22 cellular contexts compared by ENCODE assay signal in genomic region chr4:74997942-74998341, GRCh38.
"Had no signal": no experiment of that assay in that cellular context is flagged by ENCODE, and none has a peak within 500 bp of the region (broad histone marks: within the 10 kb centered on the region; RNA-seq: fewer than 3 reads in every experiment).

No MANE protein-coding gene starts in this region.

- H3K36me3 ChIP-seq: ascending aorta had no signal

- DNase-seq: activated CD4-positive, alpha-beta T cell treated with anti-CD3 and anti-CD28 coated beads for 48 hours; activated CD4-positive, alpha-beta T cell treated with anti-CD3 and anti-CD28 coated beads, Interleukin-2, amount 50 U/mL, for 48 hours; activated CD4-positive, CD25-positive, alpha-beta regulatory T cell treated with anti-CD3 and anti-CD28 coated beads, Interleukin-2, amount 50 U/mL, for 72 hours; activated CD8-positive, alpha-beta memory T cell treated with anti-CD3 and anti-CD28 coated beads, Interleukin-2, amount 10 ng/mL, durations not matched to agents 7 days and 5 days; activated effector memory CD4-positive, alpha-beta T cell treated with Interleukin-2 at 50 U/mL for 16 hours; activated naive CD4-positive, alpha-beta T cell treated with Interleukin-2 at 50 U/mL for 16 hours; activated naive CD8-positive, alpha-beta T cell treated with anti-CD3 and anti-CD28 coated beads, Interleukin-2, amount 50 U/mL, for 24 hours; activated T-cell treated with anti-CD3 and anti-CD28 coated beads, Interleukin-2, amount 50 U/mL, for 24 hours; amniotic stem cell; body of pancreas; NCI-H1092; NCI-H2029 treated with DMSO at 0.1 percent for 48 hours; NCI-H345; NCI-H82; PC-3; SHP77 treated with DMSO at 0.1 percent for 48 hours; T-helper 17 cell; T-helper 9 cell had no signal

- H3K4me3 ChIP-seq: ascending aorta, body of pancreas had no signal

- H3K4me1 ChIP-seq: body of pancreas had no signal

- H3K9me3 ChIP-seq: ascending aorta, body of pancreas had no signal

- H3K27me3 ChIP-seq: ascending aorta, body of pancreas had no signal

- H3K27ac ChIP-seq: ascending aorta, body of pancreas, KMS-11 had no signal

- ATAC-seq: activated CD8-positive, alpha-beta memory T cell treated with anti-CD3 and anti-CD28 coated beads, Interleukin-2, amount 10 ng/mL, durations not matched to agents 7 days and 5 days; activated naive CD4-positive, alpha-beta T cell treated with anti-CD3 and anti-CD28 coated beads, Interleukin-2, amount 50 U/mL, for 72 hours; activated naive CD8-positive, alpha-beta T cell treated with anti-CD3 and anti-CD28 coated beads, Interleukin-2, amount 50 U/mL, for 24 hours; body of pancreas; PC-3; T-helper 17 cell; WTC11 had no signal
